Comparison of ENCODE assay signal across 1 cellular context in genomic region chr1:92081031-92081430, GRCh38.
TF ChIP-seq lines count a peak whose summit lies in the region.

No MANE protein-coding gene starts in this region.

TF ChIP-seq in WTC11, 78 proteins besides CTCF, POLR2A, EP300 and RAD21 (continued from another document):
- no peak for TF ChIP-seq ZNF671 (CRISPR knock-in tag; IDR thresholded peaks at IDR 0.05)
- peak; percentile 83 for TF ChIP-seq GTF2I (CRISPR knock-in tag; conservative IDR thresholded peaks at IDR 0.05)
